25 cellular contexts compared by ENCODE assay signal in genomic region chr3:64673159-64673715, GRCh38. TPM values are rescaled to one million over a fixed set of nuclear protein-coding genes. Genes with fewer than 3 reads are reported as not detected.
"Had no signal": no experiment of that assay in that cellular context is flagged by ENCODE, and none has a peak within 500 bp of the region (broad histone marks: within the 10 kb centered on the region; RNA-seq: fewer than 3 reads in every experiment).

No MANE protein-coding gene starts in this region.

- H3K4me3 ChIP-seq: body of pancreas, gastrocnemius medialis, testis, transverse colon had no signal

- ATAC-seq: activated naive CD4-positive, alpha-beta T cell treated with anti-CD3 and anti-CD28 coated beads, Interleukin-2, amount 50 U/mL, for 72 hours; activated T-cell treated with anti-CD3 and anti-CD28 coated beads, Interleukin-2, amount 50 U/mL, for 72 hours; body of pancreas; gastrocnemius medialis; left cardiac atrium; left ventricle myocardium superior; naive thymus-derived CD8-positive, alpha-beta T cell; right cardiac atrium; stimulated activated naive CD8-positive, alpha-beta T cell treated with anti-CD3 and anti-CD28 coated beads, Interleukin-15, Interleukin-2, amounts not matched to agents 100 U/mL and 50 U/mL, for 24 hours had no signal

- FAIRE-seq: islet of Langerhans, TTC549 had no signal

- H3K4me1 Mint-ChIP-seq: naive thymus-derived CD8-positive, alpha-beta T cell had no signal

- H3K36me3 ChIP-seq: gastrocnemius medialis, transverse colon had no signal

- H3K9me3 ChIP-seq: body of pancreas, gastrocnemius medialis, testis, transverse colon had no signal

- H3K4me3 Mint-ChIP-seq: activated T-cell treated with anti-CD3 and anti-CD28 coated beads, Interleukin-2, amount 50 U/mL, for 72 hours; naive thymus-derived CD8-positive, alpha-beta T cell had no signal

- H3K27ac ChIP-seq: gastrocnemius medialis, testis, transverse colon, VCaP had no signal

- H3K36me3 Mint-ChIP-seq: activated naive CD4-positive, alpha-beta T cell treated with anti-CD3 and anti-CD28 coated beads, Interleukin-2, amount 50 U/mL, for 72 hours; naive thymus-derived CD8-positive, alpha-beta T cell had no signal

- H3K27ac Mint-ChIP-seq: activated naive CD4-positive, alpha-beta T cell treated with anti-CD3 and anti-CD28 coated beads, Interleukin-2, amount 50 U/mL, for 72 hours; activated T-cell treated with anti-CD3 and anti-CD28 coated beads, Interleukin-2, amount 50 U/mL, for 72 hours; naive thymus-derived CD8-positive, alpha-beta T cell had no signal

- H3K27me3 ChIP-seq: body of pancreas, gastrocnemius medialis, testis, transverse colon had no signal

- DNase-seq: activated CD4-positive, alpha-beta T cell treated with anti-CD3 and anti-CD28 coated beads for 4 hours; activated CD4-positive, alpha-beta T cell treated with anti-CD3 and anti-CD28 coated beads, Interleukin-2, amount 50 U/mL, for 4 hours; activated naive CD4-positive, alpha-beta T cell; activated T-cell treated with anti-CD3 and anti-CD28 coated beads for 4 hours; activated T-cell treated with anti-CD3 and anti-CD28 coated beads, Interleukin-2, amount 50 U/mL, for 72 hours; anterior cingulate cortex; body of pancreas; dermis blood vessel endothelial cell; effector CD4-positive, alpha-beta T cell; gastrocnemius medialis; glutamatergic neuron; left cardiac atrium; left ventricle myocardium superior; mammary epithelial cell; naive thymus-derived CD8-positive, alpha-beta T cell; right cardiac atrium; stimulated activated CD4-positive, alpha-beta T cell treated with anti-CD3 and anti-CD28 coated beads, Interleukin-2, amount 100 ng/mL, for 48 hours; stimulated activated naive CD8-positive, alpha-beta T cell treated with anti-CD3 and anti-CD28 coated beads, Interleukin-15, Interleukin-2, amounts not matched to agents 100 U/mL and 50 U/mL, for 24 hours; testis; transverse colon had no signal

RNA-seq across cellular contexts. Expression of gene ADAMTS9, which starts 14.6 kb away (rescaled TPM):
- total RNA-seq: activated naive CD4-positive, alpha-beta T cell treated with anti-CD3 and anti-CD28 coated beads, Interleukin-2, amount 50 U/mL, for 72 hours; activated T-cell treated with anti-CD3 and anti-CD28 coated beads, Interleukin-2, amount 50 U/mL, for 72 hours; naive thymus-derived CD8-positive, alpha-beta T cell; T-helper 1 cell treated with Interleukin-12 subunit alpha and Interleukin-12 subunit beta and Interleukin-4 antibody, amounts not matched to agents 30 ng/mL and 1 ng/mL, for 36 hours had no signal
- polyA plus RNA-seq: naive thymus-derived CD8-positive, alpha-beta T cell had no signal
